ENCODE assay signal across 16 cellular contexts in genomic region chr19:7255119-7255518, GRCh38.
"Had no signal": no experiment of that assay in that cellular context is flagged by ENCODE, and none has a peak within 500 bp of the region (broad histone marks: within the 10 kb centered on the region; RNA-seq: fewer than 3 reads in every experiment).

No MANE protein-coding gene starts in this region.

- H3K9me3 ChIP-seq: colonic mucosa, heart left ventricle, left ventricle myocardium inferior, neutrophil, psoas muscle, upper lobe of left lung had no signal

- H3K4me3 ChIP-seq: colonic mucosa, heart left ventricle, left ventricle myocardium inferior, psoas muscle, upper lobe of left lung had no signal

- ATAC-seq: psoas muscle; sciatic nerve; stimulated activated naive B cell treated with anti-CD40 and anti-IgM and Interleukin-4, amounts not matched to agents 10 μg/mL and 1 μg/mL and 100 μg/mL, for 72 hours had no signal

- H3K4me3 Mint-ChIP-seq: stimulated activated naive B cell treated with anti-CD40 and anti-IgM and Interleukin-4, amounts not matched to agents 10 μg/mL and 1 μg/mL and 100 μg/mL, for 72 hours had no signal

- DNase-seq: activated CD4-positive, alpha-beta T cell treated with anti-CD3 and anti-CD28 coated beads for 4 hours; activated CD8-positive, alpha-beta memory T cell treated with anti-CD3 and anti-CD28 coated beads for 24 hours; activated naive CD4-positive, alpha-beta T cell treated with Interleukin-2 at 50 U/mL for 16 hours; caudate nucleus; colonic mucosa; effector CD8-positive, alpha-beta T cell; heart left ventricle; left ventricle myocardium inferior; psoas muscle; stimulated activated CD4-positive, alpha-beta T cell treated with anti-CD3 and anti-CD28 coated beads, Interleukin-2, amount 100 ng/mL, for 24 hours; stimulated activated naive B cell treated with anti-CD40 and anti-IgM and Interleukin-4, amounts not matched to agents 10 μg/mL and 1 μg/mL and 100 μg/mL, for 72 hours; T1000; upper lobe of left lung; WERI-Rb-1 had no signal

- H3K36me3 ChIP-seq: colonic mucosa, left ventricle myocardium inferior, neutrophil, upper lobe of left lung, WERI-Rb-1 had no signal

- H3K36me3 Mint-ChIP-seq: stimulated activated naive B cell treated with anti-CD40 and anti-IgM and Interleukin-4, amounts not matched to agents 10 μg/mL and 1 μg/mL and 100 μg/mL, for 72 hours had no signal

- H3K27ac Mint-ChIP-seq: stimulated activated naive B cell treated with anti-CD40 and anti-IgM and Interleukin-4, amounts not matched to agents 10 μg/mL and 1 μg/mL and 100 μg/mL, for 72 hours had no signal

- H3K9me3 Mint-ChIP-seq: stimulated activated naive B cell treated with anti-CD40 and anti-IgM and Interleukin-4, amounts not matched to agents 10 μg/mL and 1 μg/mL and 100 μg/mL, for 72 hours had no signal

- H3K4me1 ChIP-seq: colonic mucosa had no signal

- H3K27ac ChIP-seq: colonic mucosa, left ventricle myocardium inferior, neutrophil, psoas muscle, upper lobe of left lung, WERI-Rb-1 had no signal

- H3K27me3 ChIP-seq: colonic mucosa, heart left ventricle, neutrophil, upper lobe of left lung had no signal
